ENCODE assay signal across 2 cellular contexts in the genomic region with DNA sequence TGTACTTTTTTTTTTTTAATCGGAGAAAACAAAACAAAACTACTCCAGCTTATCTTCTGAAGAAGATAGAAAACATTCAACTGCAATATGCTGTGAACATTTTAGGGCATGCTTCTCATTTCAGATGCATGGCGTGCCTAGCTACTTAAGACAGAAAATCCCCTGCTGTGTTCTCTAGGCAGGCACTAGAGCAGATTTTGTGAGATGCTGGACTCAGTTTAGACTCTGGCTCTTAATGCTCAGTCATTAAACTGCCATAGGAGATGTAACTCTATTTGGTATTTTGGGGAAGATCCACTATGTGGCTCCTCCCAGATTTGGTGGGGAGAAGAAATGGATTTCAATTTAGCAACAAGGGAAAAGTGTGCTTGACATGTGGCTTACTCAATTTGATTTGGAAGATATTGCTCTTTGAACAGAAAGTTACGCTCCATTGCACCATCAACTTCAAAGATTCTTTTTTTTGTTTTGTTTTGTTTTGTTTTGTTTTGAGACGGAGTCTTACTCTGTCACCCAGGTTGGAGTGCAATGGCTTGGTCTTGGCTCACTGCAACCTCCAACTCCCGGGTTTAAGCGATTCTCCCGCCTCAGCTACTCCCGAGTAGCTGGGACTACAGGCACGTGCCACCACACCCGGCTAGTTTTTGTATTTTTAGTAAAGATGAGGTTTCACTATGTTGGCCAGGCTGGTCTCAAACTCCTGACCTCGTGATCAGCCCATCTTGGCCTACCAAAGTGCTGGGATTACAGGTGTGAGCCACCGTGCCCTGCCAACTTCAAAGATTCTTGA.
TF ChIP-seq lines count a peak whose summit lies in the region.

No MANE protein-coding gene starts in this region.

TF ChIP-seq in HEK293T, 16 proteins besides CTCF, POLR2A, EP300 and RAD21:
- TF ChIP-seq SUZ12 (IDR thresholded peaks at IDR 0.05) (no peak), L3MBTL2 (conservative IDR thresholded peaks at IDR 0.05) (peak; percentile 64; the same call in 1 of the 2 replicates), ARNT (IDR thresholded peaks at IDR 0.05) (peak; percentile 83), FOXM1 (IDR thresholded peaks at IDR 0.05; ENCODE audit: borderline replicate concordance) (no peak)
- TF ChIP-seq, protein P1, sequence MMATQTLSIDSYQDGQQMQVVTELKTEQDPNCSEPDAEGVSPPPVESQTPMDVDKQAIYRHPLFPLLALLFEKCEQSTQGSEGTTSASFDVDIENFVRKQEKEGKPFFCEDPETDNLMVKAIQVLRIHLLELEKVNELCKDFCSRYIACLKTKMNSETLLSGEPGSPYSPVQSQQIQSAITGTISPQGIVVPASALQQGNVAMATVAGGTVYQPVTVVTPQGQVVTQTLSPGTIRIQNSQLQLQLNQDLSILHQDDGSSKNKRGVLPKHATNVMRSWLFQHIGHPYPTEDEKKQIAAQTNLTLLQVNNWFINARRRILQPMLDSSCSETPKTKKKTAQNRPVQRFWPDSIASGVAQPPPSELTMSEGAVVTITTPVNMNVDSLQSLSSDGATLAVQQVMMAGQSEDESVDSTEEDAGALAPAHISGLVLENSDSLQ (IDR thresholded peaks at IDR 0.05), result peak; percentile 53

TF ChIP-seq in GM12878, 131 proteins besides CTCF, POLR2A, EP300 and RAD21:
- TF ChIP-seq BHLHE40 (IDR thresholded peaks at IDR 0.05; ENCODE audit: borderline replicate concordance in 1 of 2, low read depth in 2 of 2, low read length in 1 of 2) (peak in 1 of 2 experiments; percentile 36; a peak in 2 of 4 replicates), BCL11A (IDR thresholded peaks at IDR 0.05; ENCODE audit: low read depth, low read length) (no peak)
